Comparison of ENCODE assay signal across 1 cellular context in the genomic region with DNA sequence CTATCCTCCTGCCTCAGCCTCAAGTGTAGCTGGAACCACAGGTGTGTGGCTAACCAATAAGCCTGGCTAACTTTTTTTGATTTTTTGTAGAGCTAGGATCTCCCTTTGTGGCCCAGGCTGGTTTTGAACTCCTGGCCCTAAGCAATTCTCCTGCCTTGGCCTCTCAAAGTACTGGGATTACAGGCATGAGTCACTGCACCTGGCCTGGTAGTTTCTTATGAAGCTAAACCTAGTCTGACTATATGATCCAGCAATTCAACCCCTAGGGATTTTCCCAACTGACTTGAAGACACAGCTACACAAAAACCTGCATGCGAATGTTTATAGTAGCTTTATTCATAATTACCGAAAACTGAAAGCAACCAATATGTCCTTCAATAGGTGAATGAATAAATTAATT.
TF ChIP-seq lines count a peak whose summit lies in the region.

No MANE protein-coding gene starts in this region.

TF ChIP-seq in SK-N-SH, 30 proteins besides CTCF, POLR2A, EP300 and RAD21 (continued from another document):
- TF ChIP-seq, protein P1, sequence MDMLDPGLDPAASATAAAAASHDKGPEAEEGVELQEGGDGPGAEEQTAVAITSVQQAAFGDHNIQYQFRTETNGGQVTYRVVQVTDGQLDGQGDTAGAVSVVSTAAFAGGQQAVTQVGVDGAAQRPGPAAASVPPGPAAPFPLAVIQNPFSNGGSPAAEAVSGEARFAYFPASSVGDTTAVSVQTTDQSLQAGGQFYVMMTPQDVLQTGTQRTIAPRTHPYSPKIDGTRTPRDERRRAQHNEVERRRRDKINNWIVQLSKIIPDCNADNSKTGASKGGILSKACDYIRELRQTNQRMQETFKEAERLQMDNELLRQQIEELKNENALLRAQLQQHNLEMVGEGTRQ (IDR thresholded peaks at IDR 0.05; ENCODE audit: borderline replicate concordance, low read depth, low read length): no peak
